In the genomic region with DNA sequence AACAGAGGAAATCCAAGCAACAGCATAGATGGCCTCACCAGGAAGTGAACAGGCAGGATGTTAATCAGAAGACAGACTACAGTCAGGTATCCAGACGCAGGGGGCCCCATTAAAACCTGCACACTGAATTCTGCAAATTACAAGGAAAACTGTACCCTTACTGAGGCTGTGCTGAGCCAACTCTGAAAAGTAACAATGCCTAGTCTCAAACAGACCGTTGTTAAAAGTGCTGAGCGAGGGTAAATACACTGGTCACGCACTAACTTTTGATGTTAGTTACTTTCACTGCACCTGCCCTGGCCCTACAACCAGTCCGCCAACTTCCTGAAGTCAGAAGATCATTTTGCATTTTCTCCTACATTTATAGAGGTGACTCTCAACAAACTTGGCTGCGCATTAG, we compare ENCODE assay signal across 8 cellular contexts. TPM values are rescaled to one million over a fixed set of nuclear protein-coding genes. Genes with fewer than 3 reads are reported as not detected.
DNase-seq lines count a peak whose midpoint lies in the region; ATAC-seq and TF ChIP-seq lines count a peak whose summit lies in the region.

No MANE protein-coding gene starts in this region.

- H3K36me3 ChIP-seq in CD4-positive, alpha-beta memory T cell (ENCODE audit: insufficient read depth, low read length), result peaks cover 21% of the 10 kb centered on the region
- peaks cover 37% of the 10 kb centered on the region for H3K36me3 ChIP-seq in Karpas-422 (ENCODE audit: insufficient read depth, low read length)

- peak overlapping the region; percentile 96 for H3K9ac ChIP-seq in Karpas-422 (ENCODE audit: low read length)

- H3K79me2 ChIP-seq in Karpas-422 (ENCODE audit: low read length), result peaks cover 44% of the 10 kb centered on the region

- H3K4me1 ChIP-seq in CD4-positive, alpha-beta memory T cell (ENCODE audit: insufficient read depth, low read length), result peaks cover 30% of the 10 kb centered on the region
- peaks cover 19% of the 10 kb centered on the region for H3K4me1 ChIP-seq in Karpas-422 (ENCODE audit: low read length)

- H3K9me2 ChIP-seq in Karpas-422 (replicated peaks; ENCODE audit: insufficient read depth, low read length), result no peaks in the 10 kb centered on the region

- DNase-seq in CD4-positive, alpha-beta memory T cell, result peak in 4 of 5 donors; percentile 10 to 18 (median 10)
- DNase-seq in Karpas-422 (peak; percentile 64), chondrocyte (ENCODE audit: low spot score) (no peak), naive B cell (no peak), DMS153 (lab: John Stamatoyannopoulos, UW) (no peak), SKM-1 treated with dmso at 0.1 percent for 144 hours (lab: John Stamatoyannopoulos, UW; ENCODE audit: unreplicated experiment) (no peak), dedifferentiated amniotic fluid mesenchymal stem cell (ENCODE audit: extremely low spot score) (no peak), activated gamma-delta T cell treated with Interleukin-2 at 50 U/mL for 16 hours (no peak)

- no peaks in the 10 kb centered on the region for H3K9me3 Mint-ChIP-seq in CD4-positive, alpha-beta memory T cell
- H3K9me3 Mint-ChIP-seq in chondrocyte (ENCODE audit: low read depth), result no peaks in the 10 kb centered on the region
- H3K9me3 Mint-ChIP-seq in naive B cell, result peaks cover 0 to 4% (median 0%) of the 10 kb centered on the region in 7 donors

- no peaks in the 10 kb centered on the region for H3K27me3 Mint-ChIP-seq in CD4-positive, alpha-beta memory T cell
- H3K27me3 Mint-ChIP-seq in chondrocyte (ENCODE audit: low read depth) (peaks cover 2% of the 10 kb centered on the region), naive B cell (no peaks in the 10 kb centered on the region)

- peak overlapping the region; percentile 91 for H3K4me2 ChIP-seq in Karpas-422 (ENCODE audit: low read depth, low read length, poor library complexity, severe bottlenecking)

- POLR2A ChIA-PET in CD4-positive, alpha-beta memory T cell (lab: Charles Lee; ENCODE audit: partially characterized antibody), result interaction anchor here (0.8 to 1.8 kb wide), 2 partner anchors 9 to 203 kb away, joined by 5 to 9 read pairs; partner anchors contain the start of gene VGLL4

- H2AFZ ChIP-seq in Karpas-422 (ENCODE audit: low read length), result 0 out of 2 replicates have a peak overlapping the region, but pooled peaks have one; percentile 31

- H3K4me3 ChIP-seq in CD4-positive, alpha-beta memory T cell (ENCODE audit: low read length in 2 of 2), result peak overlapping the region; percentile 79 to 92
- H3K4me3 ChIP-seq in Karpas-422 (ENCODE audit: low read length), result peak overlapping the region; percentile 95

- peak overlapping the region; percentile 88 for H3K27ac ChIP-seq in CD4-positive, alpha-beta memory T cell (ENCODE audit: low read depth, low read length)
- peak overlapping the region; percentile 50; the same call in 1 of the 2 replicates for H3K27ac ChIP-seq in Karpas-422 (ENCODE audit: low read length)

- intact Hi-C loops in CD4-positive, alpha-beta memory T cell (cut with micrococcal nuclease), result loop anchor here (1.0 to 2.0 kb wide), 3 partner anchors 126 to 639 kb away; partner anchors contain the start of genes ATG7 and TSEN2

- no peaks in the 10 kb centered on the region for H4K20me1 ChIP-seq in Karpas-422 (ENCODE audit: insufficient read depth, low read depth, low read length)

- H3K27me3 ChIP-seq in CD4-positive, alpha-beta memory T cell (ENCODE audit: insufficient read depth, low read length), result no peaks in the 10 kb centered on the region
- no peaks in the 10 kb centered on the region for H3K27me3 ChIP-seq in Karpas-422 (ENCODE audit: low read length)

- TF ChIP-seq CTCF in chondrocyte (IDR thresholded peaks at IDR 0.05), result no peak

- peaks cover 20 to 34% of the 10 kb centered on the region in 2 donors for H3K36me3 Mint-ChIP-seq in CD4-positive, alpha-beta memory T cell
- H3K36me3 Mint-ChIP-seq in chondrocyte (ENCODE audit: low read depth), result peaks cover 15% of the 10 kb centered on the region
- peaks cover 8 to 11% of the 10 kb centered on the region in 2 donors for H3K36me3 Mint-ChIP-seq in naive B cell

- no peaks in the 10 kb centered on the region for H3K9me3 ChIP-seq in CD4-positive, alpha-beta memory T cell (ENCODE audit: control insufficient read depth in 1 of 2, low read length in 2 of 2)
- no peaks in the 10 kb centered on the region for H3K9me3 ChIP-seq in Karpas-422 (ENCODE audit: low read length)

- CTCF ChIA-PET in CD4-positive, alpha-beta memory T cell (lab: Charles Lee; ENCODE audit: partially characterized antibody), result interaction anchor here (0.6 to 1.1 kb wide), 2 partner anchors 15 to 201 kb away, joined by 3 read pairs; no protein-coding TSS in a partner anchor

- peak overlapping the region; percentile 96 to 99 (median 98) for H3K4me3 Mint-ChIP-seq in CD4-positive, alpha-beta memory T cell
- H3K4me3 Mint-ChIP-seq in chondrocyte (ENCODE audit: unreplicated experiment) (peak overlapping the region; percentile 100), naive B cell (peak overlapping the region; percentile 98 to 100 (median 99))

- H3K27ac Mint-ChIP-seq in CD4-positive, alpha-beta memory T cell, result peak overlapping the region; percentile 87 to 99 (median 98)
- H3K27ac Mint-ChIP-seq in chondrocyte (ENCODE audit: unreplicated experiment) (peak overlapping the region; percentile 99), naive B cell (peak overlapping the region; percentile 69 to 98 (median 96))

- H3K4me1 Mint-ChIP-seq in CD4-positive, alpha-beta memory T cell, result peaks cover 31 to 57% (median 40%) of the 10 kb centered on the region in 4 donors
- peaks cover 26% of the 10 kb centered on the region for H3K4me1 Mint-ChIP-seq in chondrocyte (ENCODE audit: low read depth)
- H3K4me1 Mint-ChIP-seq in naive B cell, result peaks cover 36 to 54% (median 37%) of the 10 kb centered on the region in 3 donors

- ATAC-seq in naive B cell (ENCODE audit: low read depth in 2 of 2), result no peak

RNA-seq across cellular contexts. Expression of gene TAMM41, which starts 1.0 kb away (rescaled TPM):
- 10 to 100 TPM; 47.0 to 52.2 TPM for total RNA-seq in CD4-positive, alpha-beta memory T cell
- polyA plus RNA-seq in CD4-positive, alpha-beta memory T cell, result 10 to 100 TPM; 25.5 to 35.1 TPM
- total RNA-seq in Karpas-422 (2014; rRNA removed; shearing (Covaris generic); ENCODE audit: low replicate concordance), result 13.7 and 16.0 TPM in 2 replicates
- 11.2 to 15.9 TPM (median 13.3 TPM) in 3 replicates for total RNA-seq in chondrocyte
- polyA plus RNA-seq in naive B cell (ENCODE audit: low read depth in 6 of 6), result 10 to 100 TPM; 18.1 to 39.3 (median 27.6) TPM

Comparison
In these comparisons a context has a peak if more than half of its experiments do, and no peak if none do; other contexts are left out.
1. DNase-seq: peak in CD4-positive, alpha-beta memory T cell (4 of 5) and Karpas-422 (single experiment); none in chondrocyte (single experiment), naive B cell (single experiment), DMS153 (single experiment), SKM-1 treated with dmso at 0.1 percent for 144 hours (single experiment), dedifferentiated amniotic fluid mesenchymal stem cell (single experiment) and activated gamma-delta T cell treated with Interleukin-2 at 50 U/mL for 16 hours (single experiment).
2. Peak in every context shown above with its lines, with median percentiles within 50 percentile points of each other: H3K27ac Mint-ChIP-seq and H3K4me3 Mint-ChIP-seq.